In genomic region chr2:24461685-24462084, GRCh38 we compare ENCODE assay signal across 23 cellular contexts. TPM values are rescaled to one million over a fixed set of nuclear protein-coding genes. Genes with fewer than 3 reads are reported as not detected.
DNase-seq lines count a peak whose midpoint lies in the region; ATAC-seq and TF ChIP-seq lines count a peak whose summit lies in the region.
"Had no signal": no experiment of that assay in that cellular context is flagged by ENCODE, and none has a peak within 500 bp of the region (broad histone marks: within the 10 kb centered on the region; RNA-seq: fewer than 3 reads in every experiment).

No MANE protein-coding gene starts in this region.

- peak; percentile 44 for DNase-seq in Jurkat, Clone E6-1 (ENCODE audit: low read depth, low spot score)
- DNase-seq in OCI-M1 (lab: John Stamatoyannopoulos, UW), result peak; percentile 90
- no peak for DNase-seq in central memory CD8-positive, alpha-beta T cell (ENCODE audit: low spot score in 2 of 2)
- DNase-seq in left colon, result no peak
- DNase-seq in COR-L47 (lab: John Stamatoyannopoulos, UW), result no peak
- no peak for DNase-seq in CD4-positive, alpha-beta memory T cell
- DNase-seq: activated CD8-positive, alpha-beta memory T cell treated with anti-CD3 and anti-CD28 coated beads, Interleukin-2, amount 50 U/mL, for 4 hours; activated gamma-delta T cell treated with Interleukin-2 at 50 U/mL for 16 hours; DMS 273 treated with DMSO at 0.1 percent for 48 hours; GM23248; IMR-90; midbrain; NCI-H1105; NCI-H524; occipital lobe; PC-3; stimulated activated CD4-positive, alpha-beta T cell treated with anti-CD3 and anti-CD28 coated beads, Interleukin-15, amount 100 ng/mL, for 24 hours; stimulated activated naive CD4-positive, alpha-beta T cell; tibial artery had no signal

- ATAC-seq in central memory CD8-positive, alpha-beta T cell (replicated peaks; ENCODE audit: extremely low read depth, poor library complexity, severe bottlenecking), result peak; percentile 46
- ATAC-seq in left colon (no peak), HG02970 (IDR thresholded peaks at IDR 0.05; ENCODE audit: low FRiP score, unreplicated experiment) (no peak)
- ATAC-seq: PC-3 had no signal

- intact Hi-C loops in left colon (cut with DNase I, micrococcal nuclease), result no loop called here
- intact Hi-C loops in CD4-positive, alpha-beta memory T cell (cut with micrococcal nuclease), result no loop called here

- peak overlapping the region; percentile 24; the same call in 1 of the 2 replicates for H3K4me3 ChIP-seq in Jurkat, Clone E6-1 (ENCODE audit: low read length)
- H3K4me3 ChIP-seq in neutrophil (ENCODE audit: low read depth in 1 of 2, low read length in 1 of 2), result no peak overlapping the region
- no peak overlapping the region for H3K4me3 ChIP-seq in CD4-positive, alpha-beta memory T cell (ENCODE audit: low read length in 2 of 2)
- H3K4me3 ChIP-seq: GM23248, right atrium auricular region, tibial artery had no signal

- H3K36me3 ChIP-seq in neutrophil, result no peaks in the 10 kb centered on the region
- H3K36me3 ChIP-seq in CD4-positive, alpha-beta memory T cell (ENCODE audit: insufficient read depth, low read length), result no peaks in the 10 kb centered on the region
- H3K36me3 ChIP-seq: right atrium auricular region, tibial artery had no signal

- no peaks in the 10 kb centered on the region for H3K36me3 Mint-ChIP-seq in central memory CD8-positive, alpha-beta T cell (ENCODE audit: insufficient read depth)
- no peaks in the 10 kb centered on the region for H3K36me3 Mint-ChIP-seq in CD4-positive, alpha-beta memory T cell

- no peak overlapping the region for H3K27ac Mint-ChIP-seq in central memory CD8-positive, alpha-beta T cell (ENCODE audit: low read depth)
- H3K27ac Mint-ChIP-seq in CD4-positive, alpha-beta memory T cell, result peak overlapping the region in 1 of 7 donors; percentile 38
- H3K27ac Mint-ChIP-seq: B cell had no signal

- POLR2A ChIA-PET in CD4-positive, alpha-beta memory T cell (lab: Charles Lee; ENCODE audit: partially characterized antibody), result no interaction called here

- H3K4me1 Mint-ChIP-seq in central memory CD8-positive, alpha-beta T cell, result peaks cover 8% of the 10 kb centered on the region
- peaks cover 0 to 5% (median 1%) of the 10 kb centered on the region in 4 donors for H3K4me1 Mint-ChIP-seq in CD4-positive, alpha-beta memory T cell
- H3K4me1 Mint-ChIP-seq: B cell had no signal

- H3K9me3 ChIP-seq in neutrophil, result no peaks in the 10 kb centered on the region
- no peaks in the 10 kb centered on the region for H3K9me3 ChIP-seq in CD4-positive, alpha-beta memory T cell (ENCODE audit: control insufficient read depth in 1 of 2, low read length in 2 of 2)
- H3K9me3 ChIP-seq: right atrium auricular region, tibial artery had no signal

- no peaks in the 10 kb centered on the region for H3K27me3 Mint-ChIP-seq in central memory CD8-positive, alpha-beta T cell
- peaks cover 0 to 5% of the 10 kb centered on the region in 2 donors for H3K27me3 Mint-ChIP-seq in CD4-positive, alpha-beta memory T cell

- no peaks in the 10 kb centered on the region for H3K27me3 ChIP-seq in neutrophil
- no peaks in the 10 kb centered on the region for H3K27me3 ChIP-seq in CD4-positive, alpha-beta memory T cell (ENCODE audit: insufficient read depth, low read length)
- H3K27me3 ChIP-seq: right atrium auricular region, tibial artery had no signal

- no peak for TF ChIP-seq CTCF in neutrophil (IDR thresholded peaks at IDR 0.05)

- H3K4me1 ChIP-seq in neutrophil (ENCODE audit: control insufficient read depth in 1 of 2, insufficient read depth in 1 of 2, low read depth in 1 of 2, low read length in 1 of 2), result peaks cover 0 to 9% of the 10 kb centered on the region in 2 experiments
- H3K4me1 ChIP-seq in CD4-positive, alpha-beta memory T cell (ENCODE audit: insufficient read depth, low read length), result no peaks in the 10 kb centered on the region

- no peaks in the 10 kb centered on the region for H3K9me3 Mint-ChIP-seq in central memory CD8-positive, alpha-beta T cell
- peaks cover 0 to 2% (median 0%) of the 10 kb centered on the region in 8 donors for H3K9me3 Mint-ChIP-seq in CD4-positive, alpha-beta memory T cell

- H3K27ac ChIP-seq in neutrophil, result peak overlapping the region; percentile 38
- H3K27ac ChIP-seq in CD4-positive, alpha-beta memory T cell (ENCODE audit: low read depth, low read length), result no peak overlapping the region
- H3K27ac ChIP-seq: GM23248, right atrium auricular region, tibial artery had no signal

- peak overlapping the region; percentile 43 for H3K4me3 Mint-ChIP-seq in central memory CD8-positive, alpha-beta T cell
- peak overlapping the region in 1 of 8 donors; percentile 21 for H3K4me3 Mint-ChIP-seq in CD4-positive, alpha-beta memory T cell
- H3K4me3 Mint-ChIP-seq: B cell had no signal

- CTCF ChIA-PET in CD4-positive, alpha-beta memory T cell (lab: Charles Lee; ENCODE audit: partially characterized antibody), result no interaction called here

RNA-seq across cellular contexts. Expression of gene NCOA1, which starts 29.4 kb away (rescaled TPM):
- 10.0 TPM for polyA plus RNA-seq in Jurkat, Clone E6-1 (2012; ENCODE audit: insufficient read depth, insufficient read length)
- 10 to 100 TPM; 34.2 to 38.9 TPM for total RNA-seq in left colon
- 10 to 100 TPM; 40.6 to 46.2 TPM for total RNA-seq in CD4-positive, alpha-beta memory T cell
- 10 to 100 TPM in 1 of 2 donors, 1 to 10 TPM in 1; 5.9 to 29.0 TPM for polyA plus RNA-seq in CD4-positive, alpha-beta memory T cell

Comparison
In these comparisons a context has a peak if more than half of its experiments do, and no peak if none do; other contexts are left out.
1. DNase-seq: peak in Jurkat, Clone E6-1 (single experiment) and OCI-M1 (single experiment); none in central memory CD8-positive, alpha-beta T cell (0 of 2), left colon (0 of 2), COR-L47 (single experiment) and CD4-positive, alpha-beta memory T cell (0 of 5).